In genomic region chr6:79630400-79630882, GRCh38 we compare ENCODE assay signal across 1 cellular context.
TF ChIP-seq lines count a peak whose summit lies in the region.

No MANE protein-coding gene starts in this region.

TF ChIP-seq in H1, 55 proteins besides CTCF, POLR2A, EP300 and RAD21 (continued from another document):
- TF ChIP-seq NRF1 (IDR thresholded peaks at IDR 0.05; ENCODE audit: low read depth, low read length) (no peak), SAP30 (IDR thresholded peaks at IDR 0.05; ENCODE audit: insufficient read depth, insufficient replicate concordance, low read length) (no peak), BRCA1 (IDR thresholded peaks at IDR 0.05; ENCODE audit: low read depth, low read length) (no peak), SIN3A (conservative IDR thresholded peaks at IDR 0.05 in 1 of 2, IDR thresholded peaks at IDR 0.05 in 1 of 2; ENCODE audit: low read depth in 1 of 2, low read length in 2 of 2) (no peak)
